ENCODE assay signal across 7 cellular contexts in the genomic region with DNA sequence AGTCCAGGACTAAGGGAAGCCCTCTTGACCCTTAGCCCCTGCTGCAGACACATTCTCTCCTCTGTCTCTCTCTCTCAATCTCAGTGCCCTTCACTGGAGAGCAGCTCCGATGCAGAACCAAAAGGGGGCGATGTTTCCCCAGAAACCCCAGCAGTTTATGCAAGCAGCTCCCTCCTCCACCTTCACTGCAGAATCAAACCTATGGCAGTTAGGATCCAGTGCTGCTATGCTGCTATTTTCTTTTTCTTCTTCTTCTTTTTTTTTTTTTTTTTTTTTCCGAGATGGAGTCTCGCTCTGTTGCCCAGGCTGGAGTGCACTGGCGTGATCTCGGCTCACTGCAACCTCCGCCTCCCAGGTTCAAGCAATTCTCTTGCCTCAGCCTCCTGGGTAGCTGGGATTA. TPM values are rescaled to one million over a fixed set of nuclear protein-coding genes. Genes with fewer than 3 reads are reported as not detected.
A peak's percentile ranks its signal among the peaks of the same experiment; 100 is the strongest.
DNase-seq lines count a peak whose midpoint lies in the region; ATAC-seq and TF ChIP-seq lines count a peak whose summit lies in the region.
"Not testable (repeated sequence)": the region's sequence is repeated elsewhere in the genome, so short reads cannot be mapped to it uniquely, and the experiment has no call there.

No MANE protein-coding gene starts in this region.

- H3K4me1 ChIP-seq in SJCRH30 = not testable (repeated sequence)

- H3K4me3 ChIP-seq in SJCRH30 = not testable (repeated sequence)

- TF ChIP-seq CTCF in GM12872 (IDR thresholded peaks at IDR 0.05; ENCODE audit: insufficient read depth, low read depth, low read length) = peak; percentile 92

- ATAC-seq in left lobe of liver = peak; percentile 100

- H3K27ac ChIP-seq in SJCRH30 = not testable (repeated sequence)

- DNase-seq in NCI-H1105 treated with DMSO at 0.1 percent for 48 hours (lab: John Stamatoyannopoulos, UW) = peak; percentile 55
- DNase-seq in SJCRH30 = peak; percentile 86 to 94
- peak; percentile 78 for DNase-seq in activated T-cell treated with anti-CD3 and anti-CD28 coated beads for 24 hours (ENCODE audit: low read depth)
- DNase-seq in effector CD4-positive, alpha-beta T cell = peak; percentile 83
- peak; percentile 81 for DNase-seq in left lobe of liver (ENCODE audit: low spot score)
- DNase-seq in stimulated activated CD4-positive, alpha-beta T cell treated with anti-CD3 and anti-CD28 coated beads, Interleukin-12 subunit alpha, Interleukin-12 subunit beta, amount 100 ng/mL, for 48 hours (ENCODE audit: low read depth in 2 of 3, low spot score in 1 of 3) = peak; percentile 71 to 83 (median 72)

- H3K9me3 ChIP-seq in SJCRH30 (replicated peaks) = not testable (repeated sequence)

- H3K27me3 ChIP-seq in SJCRH30 = peaks cover 34% of the 10 kb centered on the region

- not testable (repeated sequence) for H3K36me3 ChIP-seq in SJCRH30

RNA-seq across cellular contexts. Expression of gene CYP2S1, which starts 11.3 kb away (rescaled TPM):
- not detected in 2 replicates for total RNA-seq in SJCRH30 (2014; rRNA removed; shearing (Covaris generic))
- total RNA-seq in left lobe of liver = 2.1 TPM

RNA-seq across cellular contexts. Expression of gene AXL, which starts 14.7 kb away (rescaled TPM):
- total RNA-seq in SJCRH30 (2014; rRNA removed; shearing (Covaris generic)) = 24.1 and 25.1 TPM in 2 replicates
- total RNA-seq in left lobe of liver = 10.1 TPM

RNA-seq across cellular contexts. Expression of gene HNRNPUL1, which starts 59.8 kb away (rescaled TPM):
- total RNA-seq in SJCRH30 (2014; rRNA removed; shearing (Covaris generic)) = 260 and 274 TPM in 2 replicates
- total RNA-seq in left lobe of liver = 62.4 TPM
